In the genomic region with DNA sequence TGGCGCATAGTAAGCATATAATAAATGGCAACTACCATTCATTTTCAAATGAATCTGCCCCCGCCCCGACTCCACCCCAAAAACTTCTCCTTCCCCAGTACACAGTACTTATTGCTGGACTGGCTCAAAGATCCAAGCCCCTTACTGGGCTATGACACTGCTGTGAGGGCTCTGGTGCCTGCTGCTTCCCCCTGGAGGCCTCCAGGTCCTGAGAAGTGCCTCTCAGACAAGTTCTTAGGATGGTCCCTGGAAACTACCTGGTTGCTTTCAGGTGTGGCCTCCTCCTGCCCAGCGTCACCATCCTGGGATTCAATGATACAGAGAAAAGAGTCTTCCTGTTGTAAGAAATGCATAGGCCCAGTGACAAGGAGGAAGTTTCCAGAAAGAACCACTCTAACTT, we compare ENCODE assay signal across 29 cellular contexts.
"Had no signal": no experiment of that assay in that cellular context is flagged by ENCODE, and none has a peak within 500 bp of the region (broad histone marks: within the 10 kb centered on the region; RNA-seq: fewer than 3 reads in every experiment).

No MANE protein-coding gene starts in this region.

- H3K27ac ChIP-seq: brain microvascular endothelial cell, coronary artery, dorsolateral prefrontal cortex, esophagus muscularis mucosa, foreskin keratinocyte, gastrocnemius medialis, heart left ventricle had no signal

- H3K4me1 Mint-ChIP-seq: activated CD4-positive, alpha-beta memory T cell treated with anti-CD3 and anti-CD28 coated beads, Interleukin-2, amount 10 ng/mL, durations not matched to agents 7 days and 5 days; activated CD4-positive, alpha-beta T cell treated with anti-CD3 and anti-CD28 coated beads, Interleukin-2, amount 10 ng/mL, durations not matched to agents 7 days and 5 days; activated naive CD4-positive, alpha-beta T cell treated with anti-CD3 and anti-CD28 coated beads, Interleukin-2, amount 10 ng/mL, durations not matched to agents 7 days and 5 days; activated naive CD8-positive, alpha-beta T cell treated with anti-CD3 and anti-CD28 coated beads, Interleukin-2, amount 10 ng/mL, durations not matched to agents 7 days and 5 days; central memory CD8-positive, alpha-beta T cell had no signal

- H3K4me1 ChIP-seq: esophagus muscularis mucosa, foreskin keratinocyte, gastrocnemius medialis had no signal

- H3K4me3 Mint-ChIP-seq: activated CD4-positive, alpha-beta memory T cell treated with anti-CD3 and anti-CD28 coated beads, Interleukin-2, amount 10 ng/mL, durations not matched to agents 7 days and 5 days; activated CD4-positive, alpha-beta T cell treated with anti-CD3 and anti-CD28 coated beads, Interleukin-2, amount 10 ng/mL, durations not matched to agents 7 days and 5 days; activated naive CD4-positive, alpha-beta T cell treated with anti-CD3 and anti-CD28 coated beads, Interleukin-2, amount 10 ng/mL, durations not matched to agents 7 days and 5 days; activated naive CD8-positive, alpha-beta T cell treated with anti-CD3 and anti-CD28 coated beads, Interleukin-2, amount 10 ng/mL, durations not matched to agents 7 days and 5 days; activated T-cell treated with anti-CD3 and anti-CD28 coated beads, Interleukin-2, amount 50 U/mL, for 24 hours; activated T-cell treated with anti-CD3 and anti-CD28 coated beads, Interleukin-2, amount 50 U/mL, for 72 hours; central memory CD8-positive, alpha-beta T cell; dendritic cell treated with granulocyte-macrophage colony-stimulating factor and Interleukin-4, amounts not matched to agents 40 ng/mL and 50 ng/mL, for 4 days had no signal

- H3K9me3 Mint-ChIP-seq: activated CD4-positive, alpha-beta T cell treated with anti-CD3 and anti-CD28 coated beads, Interleukin-2, amount 10 ng/mL, durations not matched to agents 7 days and 5 days; activated naive CD4-positive, alpha-beta T cell treated with anti-CD3 and anti-CD28 coated beads, Interleukin-2, amount 10 ng/mL, durations not matched to agents 7 days and 5 days; activated naive CD8-positive, alpha-beta T cell treated with anti-CD3 and anti-CD28 coated beads, Interleukin-2, amount 10 ng/mL, durations not matched to agents 7 days and 5 days; activated T-cell treated with anti-CD3 and anti-CD28 coated beads, Interleukin-2, amount 50 U/mL, for 24 hours; activated T-cell treated with anti-CD3 and anti-CD28 coated beads, Interleukin-2, amount 50 U/mL, for 72 hours; dendritic cell treated with granulocyte-macrophage colony-stimulating factor and Interleukin-4, amounts not matched to agents 40 ng/mL and 50 ng/mL, for 4 days had no signal

- H3K27me3 Mint-ChIP-seq: activated CD4-positive, alpha-beta memory T cell treated with anti-CD3 and anti-CD28 coated beads, Interleukin-2, amount 10 ng/mL, durations not matched to agents 7 days and 5 days; activated CD4-positive, alpha-beta T cell treated with anti-CD3 and anti-CD28 coated beads, Interleukin-2, amount 10 ng/mL, durations not matched to agents 7 days and 5 days; activated naive CD4-positive, alpha-beta T cell treated with anti-CD3 and anti-CD28 coated beads, Interleukin-2, amount 10 ng/mL, durations not matched to agents 7 days and 5 days; activated naive CD8-positive, alpha-beta T cell treated with anti-CD3 and anti-CD28 coated beads, Interleukin-2, amount 10 ng/mL, durations not matched to agents 7 days and 5 days; central memory CD8-positive, alpha-beta T cell; dendritic cell treated with granulocyte-macrophage colony-stimulating factor and Interleukin-4, amounts not matched to agents 40 ng/mL and 50 ng/mL, for 4 days had no signal

- H3K36me3 Mint-ChIP-seq: activated naive CD4-positive, alpha-beta T cell treated with anti-CD3 and anti-CD28 coated beads, Interleukin-2, amount 10 ng/mL, durations not matched to agents 7 days and 5 days; activated naive CD4-positive, alpha-beta T cell treated with anti-CD3 and anti-CD28 coated beads, Interleukin-2, amount 50 U/mL, for 72 hours; activated naive CD8-positive, alpha-beta T cell treated with anti-CD3 and anti-CD28 coated beads, Interleukin-2, amount 10 ng/mL, durations not matched to agents 7 days and 5 days had no signal

- H3K27me3 ChIP-seq: brain microvascular endothelial cell, esophagus muscularis mucosa, foreskin keratinocyte, gastrocnemius medialis, heart left ventricle had no signal

- H3K4me3 ChIP-seq: coronary artery, dorsolateral prefrontal cortex, esophagus muscularis mucosa, gastrocnemius medialis, heart left ventricle had no signal

- H3K36me3 ChIP-seq: brain microvascular endothelial cell, esophagus muscularis mucosa, gastrocnemius medialis, heart left ventricle had no signal

- H3K27ac Mint-ChIP-seq: activated CD4-positive, alpha-beta memory T cell treated with anti-CD3 and anti-CD28 coated beads, Interleukin-2, amount 10 ng/mL, durations not matched to agents 7 days and 5 days; activated CD4-positive, alpha-beta T cell treated with anti-CD3 and anti-CD28 coated beads, Interleukin-2, amount 10 ng/mL, durations not matched to agents 7 days and 5 days; activated naive CD4-positive, alpha-beta T cell treated with anti-CD3 and anti-CD28 coated beads, Interleukin-2, amount 10 ng/mL, durations not matched to agents 7 days and 5 days; activated naive CD4-positive, alpha-beta T cell treated with anti-CD3 and anti-CD28 coated beads, Interleukin-2, amount 50 U/mL, for 72 hours; activated naive CD8-positive, alpha-beta T cell treated with anti-CD3 and anti-CD28 coated beads, Interleukin-2, amount 10 ng/mL, durations not matched to agents 7 days and 5 days; activated T-cell treated with anti-CD3 and anti-CD28 coated beads, Interleukin-2, amount 50 U/mL, for 24 hours; activated T-cell treated with anti-CD3 and anti-CD28 coated beads, Interleukin-2, amount 50 U/mL, for 72 hours; dendritic cell treated with granulocyte-macrophage colony-stimulating factor and Interleukin-4, amounts not matched to agents 40 ng/mL and 50 ng/mL, for 4 days had no signal

- ATAC-seq: activated naive CD4-positive, alpha-beta T cell treated with anti-CD3 and anti-CD28 coated beads, Interleukin-2, amount 50 U/mL, for 72 hours; activated T-cell treated with anti-CD3 and anti-CD28 coated beads, Interleukin-2, amount 50 U/mL, for 72 hours; foreskin keratinocyte; gastrocnemius medialis; heart left ventricle had no signal

- H3K9me3 ChIP-seq: esophagus muscularis mucosa, gastrocnemius medialis, heart left ventricle had no signal

- DNase-seq: activated CD4-positive, alpha-beta memory T cell treated with anti-CD3 and anti-CD28 coated beads, Interleukin-2, amount 10 ng/mL, durations not matched to agents 7 days and 5 days; activated CD4-positive, alpha-beta T cell treated with anti-CD3 and anti-CD28 coated beads for 1 hour; activated CD4-positive, alpha-beta T cell treated with anti-CD3 and anti-CD28 coated beads for 4 hours; activated CD4-positive, alpha-beta T cell treated with anti-CD3 and anti-CD28 coated beads, Interleukin-2, amount 10 ng/mL, durations not matched to agents 7 days and 5 days; activated CD4-positive, alpha-beta T cell treated with anti-CD3 and anti-CD28 coated beads, Interleukin-2, amount 50 U/mL, for 4 hours; activated CD8-positive, alpha-beta memory T cell treated with anti-CD3 and anti-CD28 coated beads, Interleukin-2, amount 50 U/mL, for 48 hours; activated gamma-delta T cell; activated naive CD4-positive, alpha-beta T cell; activated naive CD4-positive, alpha-beta T cell treated with anti-CD3 and anti-CD28 coated beads, Interleukin-2, amount 10 ng/mL, durations not matched to agents 7 days and 5 days; activated naive CD8-positive, alpha-beta T cell treated with anti-CD3 and anti-CD28 coated beads, Interleukin-2, amount 10 ng/mL, durations not matched to agents 7 days and 5 days; activated T-cell treated with anti-CD3 and anti-CD28 coated beads for 4 hours; activated T-cell treated with anti-CD3 and anti-CD28 coated beads, Interleukin-2, amount 50 U/mL, for 24 hours; activated T-cell treated with anti-CD3 and anti-CD28 coated beads, Interleukin-2, amount 50 U/mL, for 72 hours; amniotic stem cell; anterior cingulate cortex; brain microvascular endothelial cell; dorsolateral prefrontal cortex; effector memory CD4-positive, alpha-beta T cell; erythroblast; foreskin keratinocyte; gastrocnemius medialis; glutamatergic neuron; heart left ventricle; T-helper 2 cell had no signal
